ENCODE assay signal across 1 cellular context in genomic region chr11:134742228-134742612, GRCh38.
TF ChIP-seq lines count a peak whose summit lies in the region.

No MANE protein-coding gene starts in this region.

TF ChIP-seq in HepG2, 621 proteins besides CTCF, POLR2A, EP300 and RAD21 (continued from another document and continues in another):
- TF ChIP-seq ARID5B (CRISPR knock-in tag; IDR thresholded peaks at IDR 0.05) (peak; percentile 23; the same call in 1 of the 2 replicates), ZNF644 (CRISPR knock-in tag; IDR thresholded peaks at IDR 0.05; ENCODE audit: low read depth) (peak; percentile 38; the same call in 1 of the 2 replicates), HNF4A (CRISPR knock-in tag; IDR thresholded peaks at IDR 0.05) (peak; percentile 46), ARID4A (CRISPR knock-in tag; IDR thresholded peaks at IDR 0.05; ENCODE audit: borderline replicate concordance) (no peak), TCF7L2 (IDR thresholded peaks at IDR 0.05; ENCODE audit: low read depth, low read length) (no peak), ZBED4 (CRISPR knock-in tag; IDR thresholded peaks at IDR 0.05; ENCODE audit: borderline replicate concordance) (no peak), FOSL2 (CRISPR knock-in tag; IDR thresholded peaks at IDR 0.05) (no peak), BHLHE40 (IDR thresholded peaks at IDR 0.05; ENCODE audit: low read length) (no peak), ZNF782 (CRISPR knock-in tag; IDR thresholded peaks at IDR 0.05; ENCODE audit: borderline replicate concordance) (no peak), MEF2D (CRISPR knock-in tag; IDR thresholded peaks at IDR 0.05) (0 out of 2 replicates have a peak, but pooled peaks have one; percentile 70), MXD1 (CRISPR knock-in tag; IDR thresholded peaks at IDR 0.05) (no peak), SMARCE1 (IDR thresholded peaks at IDR 0.05; ENCODE audit: borderline replicate concordance) (no peak), SOX13 (IDR thresholded peaks at IDR 0.05) (no peak), SOX13 (CRISPR knock-in tag; conservative IDR thresholded peaks at IDR 0.05 in 1 of 2, IDR thresholded peaks at IDR 0.05 in 1 of 2) (no peak; a peak in 1 of 4 replicates), ZNF362 (CRISPR knock-in tag; IDR thresholded peaks at IDR 0.05; ENCODE audit: borderline replicate concordance) (no peak), ZNF768 (CRISPR knock-in tag; IDR thresholded peaks at IDR 0.05) (no peak), PRMT3 (CRISPR knock-in tag; IDR thresholded peaks at IDR 0.05; ENCODE audit: borderline replicate concordance, low read depth) (no peak), ZNF775 (CRISPR knock-in tag; IDR thresholded peaks at IDR 0.05; ENCODE audit: borderline replicate concordance) (no peak), MAFF (IDR thresholded peaks at IDR 0.05; ENCODE audit: low read depth, low read length) (no peak), LCORL (IDR thresholded peaks at IDR 0.05) (0 out of 2 replicates have a peak, but pooled peaks have one; percentile 6), LCORL (CRISPR knock-in tag; IDR thresholded peaks at IDR 0.05) (no peak), ZFP82 (CRISPR knock-in tag; IDR thresholded peaks at IDR 0.05; ENCODE audit: borderline replicate concordance) (no peak), RXRA (CRISPR knock-in tag; IDR thresholded peaks at IDR 0.05) (no peak), ZBTB42 (CRISPR knock-in tag; IDR thresholded peaks at IDR 0.05) (no peak), CREB1 (IDR thresholded peaks at IDR 0.05) (0 out of 2 replicates have a peak, but pooled peaks have one; percentile 11), CREB1 (CRISPR knock-in tag; IDR thresholded peaks at IDR 0.05) (no peak), RBAK (CRISPR knock-in tag; IDR thresholded peaks at IDR 0.05) (no peak), FOXP1 (IDR thresholded peaks at IDR 0.05) (no peak), FOXP1 (CRISPR knock-in tag; IDR thresholded peaks at IDR 0.05) (peak; percentile 47), TRIM22 (IDR thresholded peaks at IDR 0.05) (no peak), HOXA3 (CRISPR knock-in tag; IDR thresholded peaks at IDR 0.05) (peak; percentile 72), TBP (CRISPR knock-in tag; IDR thresholded peaks at IDR 0.05) (no peak)
- TF ChIP-seq, protein P1, sequence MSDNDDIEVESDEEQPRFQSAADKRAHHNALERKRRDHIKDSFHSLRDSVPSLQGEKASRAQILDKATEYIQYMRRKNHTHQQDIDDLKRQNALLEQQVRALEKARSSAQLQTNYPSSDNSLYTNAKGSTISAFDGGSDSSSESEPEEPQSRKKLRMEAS (IDR thresholded peaks at IDR 0.05), result no peak
- TF ChIP-seq, protein P2, sequence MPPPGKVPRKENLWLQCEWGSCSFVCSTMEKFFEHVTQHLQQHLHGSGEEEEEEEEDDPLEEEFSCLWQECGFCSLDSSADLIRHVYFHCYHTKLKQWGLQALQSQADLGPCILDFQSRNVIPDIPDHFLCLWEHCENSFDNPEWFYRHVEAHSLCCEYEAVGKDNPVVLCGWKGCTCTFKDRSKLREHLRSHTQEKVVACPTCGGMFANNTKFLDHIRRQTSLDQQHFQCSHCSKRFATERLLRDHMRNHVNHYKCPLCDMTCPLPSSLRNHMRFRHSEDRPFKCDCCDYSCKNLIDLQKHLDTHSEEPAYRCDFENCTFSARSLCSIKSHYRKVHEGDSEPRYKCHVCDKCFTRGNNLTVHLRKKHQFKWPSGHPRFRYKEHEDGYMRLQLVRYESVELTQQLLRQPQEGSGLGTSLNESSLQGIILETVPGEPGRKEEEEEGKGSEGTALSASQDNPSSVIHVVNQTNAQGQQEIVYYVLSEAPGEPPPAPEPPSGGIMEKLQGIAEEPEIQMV (CRISPR knock-in tag; IDR thresholded peaks at IDR 0.05; ENCODE audit: low read depth), result no peak
- TF ChIP-seq, protein P3, sequence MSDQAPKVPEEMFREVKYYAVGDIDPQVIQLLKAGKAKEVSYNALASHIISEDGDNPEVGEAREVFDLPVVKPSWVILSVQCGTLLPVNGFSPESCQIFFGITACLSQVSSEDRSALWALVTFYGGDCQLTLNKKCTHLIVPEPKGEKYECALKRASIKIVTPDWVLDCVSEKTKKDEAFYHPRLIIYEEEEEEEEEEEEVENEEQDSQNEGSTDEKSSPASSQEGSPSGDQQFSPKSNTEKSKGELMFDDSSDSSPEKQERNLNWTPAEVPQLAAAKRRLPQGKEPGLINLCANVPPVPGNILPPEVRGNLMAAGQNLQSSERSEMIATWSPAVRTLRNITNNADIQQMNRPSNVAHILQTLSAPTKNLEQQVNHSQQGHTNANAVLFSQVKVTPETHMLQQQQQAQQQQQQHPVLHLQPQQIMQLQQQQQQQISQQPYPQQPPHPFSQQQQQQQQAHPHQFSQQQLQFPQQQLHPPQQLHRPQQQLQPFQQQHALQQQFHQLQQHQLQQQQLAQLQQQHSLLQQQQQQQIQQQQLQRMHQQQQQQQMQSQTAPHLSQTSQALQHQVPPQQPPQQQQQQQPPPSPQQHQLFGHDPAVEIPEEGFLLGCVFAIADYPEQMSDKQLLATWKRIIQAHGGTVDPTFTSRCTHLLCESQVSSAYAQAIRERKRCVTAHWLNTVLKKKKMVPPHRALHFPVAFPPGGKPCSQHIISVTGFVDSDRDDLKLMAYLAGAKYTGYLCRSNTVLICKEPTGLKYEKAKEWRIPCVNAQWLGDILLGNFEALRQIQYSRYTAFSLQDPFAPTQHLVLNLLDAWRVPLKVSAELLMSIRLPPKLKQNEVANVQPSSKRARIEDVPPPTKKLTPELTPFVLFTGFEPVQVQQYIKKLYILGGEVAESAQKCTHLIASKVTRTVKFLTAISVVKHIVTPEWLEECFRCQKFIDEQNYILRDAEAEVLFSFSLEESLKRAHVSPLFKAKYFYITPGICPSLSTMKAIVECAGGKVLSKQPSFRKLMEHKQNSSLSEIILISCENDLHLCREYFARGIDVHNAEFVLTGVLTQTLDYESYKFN (CRISPR knock-in tag; conservative IDR thresholded peaks at IDR 0.05), result peak; percentile 64
- TF ChIP-seq, protein P4, sequence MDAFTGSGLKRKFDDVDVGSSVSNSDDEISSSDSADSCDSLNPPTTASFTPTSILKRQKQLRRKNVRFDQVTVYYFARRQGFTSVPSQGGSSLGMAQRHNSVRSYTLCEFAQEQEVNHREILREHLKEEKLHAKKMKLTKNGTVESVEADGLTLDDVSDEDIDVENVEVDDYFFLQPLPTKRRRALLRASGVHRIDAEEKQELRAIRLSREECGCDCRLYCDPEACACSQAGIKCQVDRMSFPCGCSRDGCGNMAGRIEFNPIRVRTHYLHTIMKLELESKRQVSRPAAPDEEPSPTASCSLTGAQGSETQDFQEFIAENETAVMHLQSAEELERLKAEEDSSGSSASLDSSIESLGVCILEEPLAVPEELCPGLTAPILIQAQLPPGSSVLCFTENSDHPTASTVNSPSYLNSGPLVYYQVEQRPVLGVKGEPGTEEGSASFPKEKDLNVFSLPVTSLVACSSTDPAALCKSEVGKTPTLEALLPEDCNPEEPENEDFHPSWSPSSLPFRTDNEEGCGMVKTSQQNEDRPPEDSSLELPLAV (CRISPR knock-in tag; conservative IDR thresholded peaks at IDR 0.05; ENCODE audit: low read depth), result no peak
